ENCODE assay signal across 27 cellular contexts in the genomic region with DNA sequence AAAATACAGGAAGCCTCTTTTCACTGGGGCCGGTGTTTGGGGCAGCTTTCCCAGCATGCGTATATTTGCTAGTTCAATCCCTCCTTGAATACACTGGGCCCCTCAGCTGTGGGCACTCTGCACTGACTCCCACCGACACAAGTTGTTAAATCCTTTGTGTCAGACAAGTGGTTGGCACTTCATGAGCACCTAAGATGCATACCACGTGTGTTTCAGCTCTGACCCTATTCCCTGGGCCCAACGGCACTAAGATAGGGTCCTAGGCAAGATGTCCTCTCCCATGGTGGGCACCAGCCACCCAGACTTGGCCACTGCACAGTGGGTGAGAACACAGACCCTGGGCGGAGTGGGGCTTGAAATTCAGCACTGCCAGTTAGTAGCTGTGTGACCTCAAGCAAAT.
"Had no signal": no experiment of that assay in that cellular context is flagged by ENCODE, and none has a peak within 500 bp of the region (broad histone marks: within the 10 kb centered on the region; RNA-seq: fewer than 3 reads in every experiment).

No MANE protein-coding gene starts in this region.

- H3K27me3 ChIP-seq: brain microvascular endothelial cell had no signal

- H3K9me3 Mint-ChIP-seq: activated CD4-positive, alpha-beta memory T cell treated with anti-CD3 and anti-CD28 coated beads, Interleukin-2, amount 10 ng/mL, durations not matched to agents 7 days and 5 days; activated CD4-positive, alpha-beta T cell treated with anti-CD3 and anti-CD28 coated beads, Interleukin-2, amount 10 ng/mL, durations not matched to agents 7 days and 5 days; activated T-cell treated with anti-CD3 and anti-CD28 coated beads, Interleukin-2, amount 50 U/mL, for 24 hours; activated T-cell treated with anti-CD3 and anti-CD28 coated beads, Interleukin-2, amount 50 U/mL, for 72 hours; T-helper 2 cell treated with Interferon-gamma antibody and Interleukin-4, amounts not matched to agents 5 μg/mL and 100 μg/mL, for 36 hours had no signal

- H3K4me3 Mint-ChIP-seq: activated B cell treated with CpG ODN at 0.5 μM for 24 hours; activated CD4-positive, alpha-beta memory T cell treated with anti-CD3 and anti-CD28 coated beads, Interleukin-2, amount 10 ng/mL, durations not matched to agents 7 days and 5 days; activated CD4-positive, alpha-beta T cell treated with anti-CD3 and anti-CD28 coated beads for 36 hours; activated CD4-positive, alpha-beta T cell treated with anti-CD3 and anti-CD28 coated beads, Interleukin-2, amount 10 ng/mL, durations not matched to agents 7 days and 5 days; activated naive CD8-positive, alpha-beta T cell; activated T-cell treated with anti-CD3 and anti-CD28 coated beads, Interleukin-2, amount 50 U/mL, for 24 hours; activated T-cell treated with anti-CD3 and anti-CD28 coated beads, Interleukin-2, amount 50 U/mL, for 72 hours; T-helper 17 cell; T-helper 2 cell treated with Interferon-gamma antibody and Interleukin-4, amounts not matched to agents 5 μg/mL and 100 μg/mL, for 36 hours had no signal

- H3K36me3 ChIP-seq: brain microvascular endothelial cell, WERI-Rb-1 had no signal

- DNase-seq: activated B cell treated with CpG ODN at 0.5 μM for 24 hours; activated CD4-positive, alpha-beta memory T cell treated with anti-CD3 and anti-CD28 coated beads, Interleukin-2, amount 10 ng/mL, durations not matched to agents 7 days and 5 days; activated CD4-positive, alpha-beta T cell treated with anti-CD3 and anti-CD28 coated beads for 36 hours; activated CD4-positive, alpha-beta T cell treated with anti-CD3 and anti-CD28 coated beads, Interleukin-2, amount 10 ng/mL, durations not matched to agents 7 days and 5 days; activated CD4-positive, alpha-beta T cell treated with anti-CD3 and anti-CD28 coated beads, Interleukin-2, amount 50 U/mL, for 4 hours; activated CD8-positive, alpha-beta memory T cell treated with anti-CD3 and anti-CD28 coated beads, Interleukin-2, amount 50 U/mL, for 48 hours; activated gamma-delta T cell treated with Interleukin-2 at 50 U/mL for 16 hours; activated naive CD4-positive, alpha-beta T cell treated with anti-CD3 and anti-CD28 coated beads, Interleukin-2, amount 50 U/mL, for 16 hours; activated naive CD4-positive, alpha-beta T cell treated with Interleukin-2 at 50 U/mL for 16 hours; activated T-cell treated with anti-CD3 and anti-CD28 coated beads for 4 hours; activated T-cell treated with anti-CD3 and anti-CD28 coated beads, Interleukin-2, amount 50 U/mL, for 24 hours; activated T-cell treated with anti-CD3 and anti-CD28 coated beads, Interleukin-2, amount 50 U/mL, for 72 hours; amniotic stem cell; anterior cingulate cortex; brain microvascular endothelial cell; caudate nucleus; cortex of kidney; dermis blood vessel endothelial cell; effector CD4-positive, alpha-beta T cell; foreskin fibroblast; T-helper 1 cell; T-helper 17 cell; T1000; WERI-Rb-1 had no signal

- H3K27ac Mint-ChIP-seq: activated B cell treated with CpG ODN at 0.5 μM for 24 hours; activated CD4-positive, alpha-beta memory T cell treated with anti-CD3 and anti-CD28 coated beads, Interleukin-2, amount 10 ng/mL, durations not matched to agents 7 days and 5 days; activated CD4-positive, alpha-beta T cell treated with anti-CD3 and anti-CD28 coated beads for 36 hours; activated CD4-positive, alpha-beta T cell treated with anti-CD3 and anti-CD28 coated beads, Interleukin-2, amount 10 ng/mL, durations not matched to agents 7 days and 5 days; activated naive CD8-positive, alpha-beta T cell; activated T-cell treated with anti-CD3 and anti-CD28 coated beads, Interleukin-2, amount 50 U/mL, for 24 hours; activated T-cell treated with anti-CD3 and anti-CD28 coated beads, Interleukin-2, amount 50 U/mL, for 72 hours; T-helper 17 cell; T-helper 2 cell treated with Interferon-gamma antibody and Interleukin-4, amounts not matched to agents 5 μg/mL and 100 μg/mL, for 36 hours had no signal

- H3K4me1 Mint-ChIP-seq: activated B cell treated with CpG ODN at 0.5 μM for 24 hours; activated CD4-positive, alpha-beta memory T cell treated with anti-CD3 and anti-CD28 coated beads, Interleukin-2, amount 10 ng/mL, durations not matched to agents 7 days and 5 days; activated CD4-positive, alpha-beta T cell treated with anti-CD3 and anti-CD28 coated beads for 36 hours; activated CD4-positive, alpha-beta T cell treated with anti-CD3 and anti-CD28 coated beads, Interleukin-2, amount 10 ng/mL, durations not matched to agents 7 days and 5 days had no signal

- H3K27me3 Mint-ChIP-seq: activated B cell treated with CpG ODN at 0.5 μM for 24 hours; activated CD4-positive, alpha-beta memory T cell treated with anti-CD3 and anti-CD28 coated beads, Interleukin-2, amount 10 ng/mL, durations not matched to agents 7 days and 5 days; activated CD4-positive, alpha-beta T cell treated with anti-CD3 and anti-CD28 coated beads for 36 hours; activated CD4-positive, alpha-beta T cell treated with anti-CD3 and anti-CD28 coated beads, Interleukin-2, amount 10 ng/mL, durations not matched to agents 7 days and 5 days; activated naive CD8-positive, alpha-beta T cell; activated T-cell treated with anti-CD3 and anti-CD28 coated beads, Interleukin-2, amount 50 U/mL, for 24 hours; T-helper 17 cell had no signal

- H3K27ac ChIP-seq: brain microvascular endothelial cell, epithelial cell of prostate, WERI-Rb-1 had no signal

- H3K36me3 Mint-ChIP-seq: activated naive CD8-positive, alpha-beta T cell had no signal
